In genomic region chr21:30190554-30190953, GRCh38 we compare ENCODE assay signal across 34 cellular contexts. TPM values are rescaled to one million over a fixed set of nuclear protein-coding genes. Genes with fewer than 3 reads are reported as not detected.
"Had no signal": no experiment of that assay in that cellular context is flagged by ENCODE, and none has a peak within 500 bp of the region (broad histone marks: within the 10 kb centered on the region; RNA-seq: fewer than 3 reads in every experiment).

No MANE protein-coding gene starts in this region.

- DNase-seq: Karpas-422, Kasumi-1, MM.1S, MV-4-11, NCI-H1048, NCI-H1092 treated with DMSO at 0.1 percent for 48 hours, NCI-H1105, NCI-H1105 treated with DMSO at 0.1 percent for 48 hours, NCI-H1417 treated with DMSO at 0.1 percent for 48 hours, NCI-H1436, NCI-H1436 treated with DMSO at 0.1 percent for 48 hours, NCI-H1694, NCI-H1694 treated with DMSO at 0.1 percent for 48 hours, NCI-H187, NCI-H187 treated with DMSO at 0.1 percent for 48 hours, NCI-H2029 treated with DMSO at 0.1 percent for 48 hours, NCI-H2081, NCI-H2081 treated with DMSO at 0.1 percent for 48 hours, NCI-H2107, NCI-H2171, NCI-H2171 treated with DMSO at 0.1 percent for 48 hours, NCI-H2227 treated with DMSO at 0.1 percent for 48 hours, NCI-H226, NCI-H345, NCI-H446, NCI-H446 treated with DMSO at 0.1 percent for 48 hours, NCI-H510A, NCI-H510A treated with DMSO at 0.1 percent for 48 hours, NCI-H524 had no signal

- H3K27ac ChIP-seq: KMS-11 had no signal

RNA-seq across cellular contexts. Expression of gene CLDN17, which starts 23.9 kb away (rescaled TPM):
- total RNA-seq: LHCN-M2, M059J, MCF 10A, NCI-H460 had no signal

RNA-seq across cellular contexts. Expression of gene CLDN8, which starts 25.3 kb away (rescaled TPM):
- total RNA-seq: LHCN-M2, M059J, MCF 10A, NCI-H460 had no signal
